ENCODE assay signal across 8 cellular contexts in genomic region chr12:132083731-132084641, GRCh38.
DNase-seq lines count a peak whose midpoint lies in the region; ATAC-seq, FAIRE-seq and TF ChIP-seq lines count a peak whose summit lies in the region.

No MANE protein-coding gene starts in this region.

- peak; percentile 72 for DNase-seq in NCI-H128 (lab: John Stamatoyannopoulos, UW; ENCODE audit: unreplicated experiment)
- DNase-seq in SKM-1 treated with dmso at 0.1 percent for 144 hours (lab: John Stamatoyannopoulos, UW; ENCODE audit: unreplicated experiment), result peak; percentile 53
- peak; percentile 91 for DNase-seq in activated naive CD8-positive, alpha-beta T cell treated with anti-CD3 and anti-CD28 coated beads, Interleukin-2, amount 10 ng/mL, durations not matched to agents 7 days and 5 days
- peak; percentile 91 to 94 for DNase-seq in cardiac muscle cell (ENCODE audit: low read depth in 1 of 2, low spot score in 1 of 2)
- DNase-seq in pancreas, result peak; percentile 87 to 97 (median 94)
- peak; percentile 87 to 94 for DNase-seq in thyroid gland

- POLR2A ChIA-PET in activated naive CD8-positive, alpha-beta T cell treated with anti-CD3 and anti-CD28 coated beads, Interleukin-2, amount 10 ng/mL, durations not matched to agents 7 days and 5 days (lab: Charles Lee), result no interaction called here

- H3K4me3 Mint-ChIP-seq in activated naive CD8-positive, alpha-beta T cell treated with anti-CD3 and anti-CD28 coated beads, Interleukin-2, amount 10 ng/mL, durations not matched to agents 7 days and 5 days, result peak overlapping the region; percentile 97

- H3K4me1 Mint-ChIP-seq in activated naive CD8-positive, alpha-beta T cell treated with anti-CD3 and anti-CD28 coated beads, Interleukin-2, amount 10 ng/mL, durations not matched to agents 7 days and 5 days, result peaks cover 29% of the 10 kb centered on the region

- H3K27me3 ChIP-seq in cardiac muscle cell (no peaks in the 10 kb centered on the region), pancreas (no peaks in the 10 kb centered on the region), thyroid gland (no peaks in the 10 kb centered on the region)

- no peak for FAIRE-seq in pancreas (lab: Jason Lieb, UNC)

- H3K4me3 ChIP-seq in GM12875 (ENCODE audit: low read depth, low read length) (peak overlapping the region; percentile 88), cardiac muscle cell (peak overlapping the region; percentile 71), pancreas (peak overlapping the region; percentile 61 to 85 (median 81)), thyroid gland (replicated peaks in 1 of 3) (peak overlapping the region; percentile 62 to 97 (median 65))

- intact Hi-C loops in pancreas (cut with DNase I), result no loop called here
- intact Hi-C loops in thyroid gland (cut with DNase I), result loop anchor here (10.0 kb wide), 2 partner anchors 61 to 129 kb away; partner anchors contain the start of genes DDX51 and NOC4L

- H3K36me3 Mint-ChIP-seq in activated naive CD8-positive, alpha-beta T cell treated with anti-CD3 and anti-CD28 coated beads, Interleukin-2, amount 10 ng/mL, durations not matched to agents 7 days and 5 days, result peaks cover 22% of the 10 kb centered on the region

- H3K36me3 ChIP-seq in cardiac muscle cell (peaks cover 3% of the 10 kb centered on the region), pancreas (peaks cover 0 to under 1% (median 0%) of the 10 kb centered on the region in 3 donors), thyroid gland (no peaks in the 10 kb centered on the region)

- TF ChIP-seq POLR2A in thyroid gland (IDR thresholded peaks at IDR 0.05), result peak in 1 of 2 donors; percentile 81

- 1 to 2% methylated on average over 40 to 91 of the region's 91 CpGs for WGBS in pancreas, 2 donors
- 5 to 6% methylated on average over 20 of the region's 91 CpGs for WGBS in thyroid gland, 2 donors

- no peaks in the 10 kb centered on the region for H3K27me3 Mint-ChIP-seq in activated naive CD8-positive, alpha-beta T cell treated with anti-CD3 and anti-CD28 coated beads, Interleukin-2, amount 10 ng/mL, durations not matched to agents 7 days and 5 days

- peak overlapping the region; percentile 88 for H3K27ac Mint-ChIP-seq in activated naive CD8-positive, alpha-beta T cell treated with anti-CD3 and anti-CD28 coated beads, Interleukin-2, amount 10 ng/mL, durations not matched to agents 7 days and 5 days

- TF ChIP-seq CTCF in GM12875 (IDR thresholded peaks at IDR 0.05; ENCODE audit: borderline replicate concordance, insufficient read depth, low read depth, low read length), result no peak
- TF ChIP-seq CTCF in cardiac muscle cell (IDR thresholded peaks at IDR 0.05; ENCODE audit: low read depth, low read length), result no peak
- TF ChIP-seq CTCF in pancreas (IDR thresholded peaks at IDR 0.05), result no peak
- TF ChIP-seq CTCF in thyroid gland (IDR thresholded peaks at IDR 0.05), result no peak

- no peaks in the 10 kb centered on the region for H3K9me3 ChIP-seq in cardiac muscle cell (ENCODE audit: low read depth)
- H3K9me3 ChIP-seq in pancreas, result no peaks in the 10 kb centered on the region
- no peaks in the 10 kb centered on the region for H3K9me3 ChIP-seq in thyroid gland

- H3K4me1 ChIP-seq in cardiac muscle cell (ENCODE audit: low read depth), result peaks cover 7% of the 10 kb centered on the region
- H3K4me1 ChIP-seq in pancreas, result peaks cover 4% of the 10 kb centered on the region in 3 donors
- peaks cover 10 to 13% of the 10 kb centered on the region in 2 donors for H3K4me1 ChIP-seq in thyroid gland

- ATAC-seq in HG02759 (IDR thresholded peaks at IDR 0.05; ENCODE audit: unreplicated experiment) (peak; percentile 88), pancreas (peak; percentile 95 to 97 (median 96))
- ATAC-seq in activated naive CD8-positive, alpha-beta T cell treated with anti-CD3 and anti-CD28 coated beads, Interleukin-2, amount 10 ng/mL, durations not matched to agents 7 days and 5 days (ENCODE audit: low read depth), result peak; percentile 89

- H3K9me3 Mint-ChIP-seq in activated naive CD8-positive, alpha-beta T cell treated with anti-CD3 and anti-CD28 coated beads, Interleukin-2, amount 10 ng/mL, durations not matched to agents 7 days and 5 days, result no peaks in the 10 kb centered on the region

- H3K27ac ChIP-seq in cardiac muscle cell, result peak overlapping the region; percentile 82
- peak overlapping the region; percentile 52 to 64 (median 56) for H3K27ac ChIP-seq in pancreas
- H3K27ac ChIP-seq in thyroid gland, result peak overlapping the region in 2 of 3 donors; percentile 72 to 76

Comparison
In these comparisons a context has a peak if more than half of its experiments do, and no peak if none do; other contexts are left out.
1. Peak in every context shown above with its lines: DNase-seq, ATAC-seq, H3K4me3 ChIP-seq and H3K27ac ChIP-seq.